ENCODE assay signal across 19 cellular contexts in genomic region chr5:41406944-41407343, GRCh38.
"Had no signal": no experiment of that assay in that cellular context is flagged by ENCODE, and none has a peak within 500 bp of the region (broad histone marks: within the 10 kb centered on the region; RNA-seq: fewer than 3 reads in every experiment).

No MANE protein-coding gene starts in this region.

- H2AFZ ChIP-seq: parathyroid adenoma had no signal

- H3K9ac ChIP-seq: parathyroid adenoma had no signal

- ATAC-seq: gastroesophageal sphincter; sciatic nerve; stimulated activated naive B cell treated with anti-CD40 and anti-IgM and Interleukin-4, amounts not matched to agents 10 μg/mL and 1 μg/mL and 100 μg/mL, for 72 hours; WTC11 had no signal

- H3K4me3 ChIP-seq: coronary artery, gastroesophageal sphincter, vagina had no signal

- H3K27me3 ChIP-seq: gastroesophageal sphincter, vagina had no signal

- H3K36me3 ChIP-seq: gastroesophageal sphincter, vagina had no signal

- H3K4me1 ChIP-seq: gastroesophageal sphincter, parathyroid adenoma, vagina had no signal

- H3K79me2 ChIP-seq: parathyroid adenoma had no signal

- H3K27ac ChIP-seq: epithelial cell of prostate, gastroesophageal sphincter, parathyroid adenoma, vagina had no signal

- DNase-seq: activated naive CD4-positive, alpha-beta T cell treated with Interleukin-2 at 50 U/mL for 16 hours; activated naive CD8-positive, alpha-beta T cell treated with anti-CD3 and anti-CD28 coated beads for 36 hours; activated T-cell treated with anti-CD3 and anti-CD28 coated beads, Interleukin-2, amount 50 U/mL, for 48 hours; cerebellar nuclear complex; head of caudate nucleus; nephron progenitor cell; nucleus accumbens; stimulated activated CD4-positive, alpha-beta T cell treated with anti-CD3 and anti-CD28 coated beads, Interleukin-2, amount 100 ng/mL, for 48 hours; stimulated activated CD8-positive, alpha-beta memory T cell treated with anti-CD3 and anti-CD28 coated beads, Interleukin-4, amount 100 ng/mL, for 48 hours; stimulated activated naive B cell treated with anti-CD40 and anti-IgM and Interleukin-4, amounts not matched to agents 10 μg/mL and 1 μg/mL and 100 μg/mL, for 72 hours; T-helper 9 cell had no signal

- H3K9me3 ChIP-seq: gastroesophageal sphincter, vagina had no signal

- FAIRE-seq: astrocyte had no signal
